8 cellular contexts compared by ENCODE assay signal in the genomic region with DNA sequence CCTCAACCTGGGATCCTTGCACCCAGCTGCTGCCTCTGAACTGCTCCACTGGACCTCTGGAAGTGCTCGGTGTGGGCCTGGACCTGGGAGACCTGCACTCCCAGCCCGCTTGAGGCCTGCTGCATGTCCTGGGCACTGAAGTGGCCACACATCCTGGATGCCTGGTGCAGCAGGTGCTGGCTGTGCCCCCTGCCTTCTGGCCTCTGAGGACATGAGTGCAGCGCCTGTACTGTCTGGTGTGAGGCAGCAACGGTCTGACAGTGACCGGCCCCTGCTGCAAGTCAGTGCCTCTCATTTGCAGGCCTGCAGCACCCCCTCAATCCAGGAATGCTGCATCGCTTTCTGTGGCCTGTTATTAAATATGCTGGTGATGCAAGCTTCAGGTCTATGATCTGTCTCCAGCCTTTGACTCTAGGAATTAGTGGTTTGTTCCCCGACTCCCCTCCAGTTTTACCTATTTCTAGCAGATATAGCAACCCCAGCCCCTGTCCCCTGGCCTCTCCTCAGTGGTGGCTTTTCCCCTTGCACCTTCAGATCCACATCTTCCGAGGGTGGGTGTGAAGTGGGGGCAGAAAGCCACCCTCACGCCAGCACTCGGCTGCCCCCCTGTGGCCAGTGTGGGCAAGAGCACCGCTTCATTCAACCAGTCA. TPM values are rescaled to one million over a fixed set of nuclear protein-coding genes. Genes with fewer than 3 reads are reported as not detected.
DNase-seq lines count a peak whose midpoint lies in the region; ATAC-seq, FAIRE-seq and TF ChIP-seq lines count a peak whose summit lies in the region.

No MANE protein-coding gene starts in this region.

- peak; percentile 99 for TF ChIP-seq CTCF in chondrocyte (IDR thresholded peaks at IDR 0.05)
- TF ChIP-seq CTCF in lower lobe of right lung (IDR thresholded peaks at IDR 0.05): peak; percentile 97

- ATAC-seq in lower lobe of right lung: peak; percentile 66 to 68

- FAIRE-seq in GM12891 (lab: Jason Lieb, UNC): peak; percentile 90

- peak overlapping the region; percentile 81 for H3K27ac ChIP-seq in lower lobe of right lung

- peaks cover 3% of the 10 kb centered on the region for H3K36me3 Mint-ChIP-seq in activated CD4-positive, alpha-beta T cell treated with anti-CD3 and anti-CD28 coated beads, Interleukin-2, amount 10 ng/mL, durations not matched to agents 24 days and 14 days (ENCODE audit: low read depth)
- H3K36me3 Mint-ChIP-seq in chondrocyte (ENCODE audit: low read depth): peaks cover 20% of the 10 kb centered on the region

- peaks cover 13% of the 10 kb centered on the region for H3K36me3 ChIP-seq in lower lobe of right lung

- H3K27me3 ChIP-seq in lower lobe of right lung (ENCODE audit: low read depth): peaks cover 5% of the 10 kb centered on the region

- no peak for TF ChIP-seq POLR2A in GM12891 (IDR thresholded peaks at IDR 0.05; ENCODE audit: low read depth, low read length)

- intact Hi-C loops in activated CD4-positive, alpha-beta T cell treated with anti-CD3 and anti-CD28 coated beads, Interleukin-2, amount 10 ng/mL, durations not matched to agents 24 days and 14 days (cut with micrococcal nuclease): loop anchor here (1.0 to 5.0 kb wide), 3 partner anchors 14 to 58 kb away; partner anchors contain the start of gene ATG101
- intact Hi-C loops in lower lobe of right lung (cut with DNase I): loop anchor here (5.0 kb wide), 1 partner anchor 56 kb away; no protein-coding TSS in a partner anchor

- peaks cover 12% of the 10 kb centered on the region for H3K27me3 Mint-ChIP-seq in activated CD4-positive, alpha-beta T cell treated with anti-CD3 and anti-CD28 coated beads, Interleukin-2, amount 10 ng/mL, durations not matched to agents 24 days and 14 days
- H3K27me3 Mint-ChIP-seq in chondrocyte (ENCODE audit: low read depth): peaks cover 14% of the 10 kb centered on the region

- peak overlapping the region; percentile 3 for H3K27ac Mint-ChIP-seq in activated CD4-positive, alpha-beta T cell treated with anti-CD3 and anti-CD28 coated beads, Interleukin-2, amount 10 ng/mL, durations not matched to agents 24 days and 14 days
- H3K27ac Mint-ChIP-seq in chondrocyte (ENCODE audit: unreplicated experiment): peak overlapping the region; percentile 60

- no peaks in the 10 kb centered on the region for H3K9me3 Mint-ChIP-seq in activated CD4-positive, alpha-beta T cell treated with anti-CD3 and anti-CD28 coated beads, Interleukin-2, amount 10 ng/mL, durations not matched to agents 24 days and 14 days
- H3K9me3 Mint-ChIP-seq in chondrocyte (ENCODE audit: low read depth): no peaks in the 10 kb centered on the region

- DNase-seq in 8988T: peak; percentile 91
- DNase-seq in GM12891 (ENCODE audit: insufficient read length, low spot score): peak; percentile 80
- peak; percentile 16 for DNase-seq in NCI-H2171 (lab: John Stamatoyannopoulos, UW)
- DNase-seq in activated CD4-positive, alpha-beta T cell treated with anti-CD3 and anti-CD28 coated beads, Interleukin-2, amount 10 ng/mL, durations not matched to agents 24 days and 14 days: peak; percentile 91
- DNase-seq in chondrocyte (ENCODE audit: low spot score): no peak
- DNase-seq in lower lobe of right lung: peak; percentile 68
- DNase-seq in stimulated activated CD8-positive, alpha-beta memory T cell treated with anti-CD3 and anti-CD28 coated beads, Interleukin-15, amount 100 ng/mL, for 24 hours (ENCODE audit: low read depth): peak; percentile 43
- DNase-seq in H4 (ENCODE audit: low spot score): no peak

- no peak overlapping the region for H3K4me3 Mint-ChIP-seq in activated CD4-positive, alpha-beta T cell treated with anti-CD3 and anti-CD28 coated beads, Interleukin-2, amount 10 ng/mL, durations not matched to agents 24 days and 14 days
- no peak overlapping the region for H3K4me3 Mint-ChIP-seq in chondrocyte (ENCODE audit: unreplicated experiment)

- peaks cover 7% of the 10 kb centered on the region for H3K4me1 Mint-ChIP-seq in activated CD4-positive, alpha-beta T cell treated with anti-CD3 and anti-CD28 coated beads, Interleukin-2, amount 10 ng/mL, durations not matched to agents 24 days and 14 days
- peaks cover 19% of the 10 kb centered on the region for H3K4me1 Mint-ChIP-seq in chondrocyte (ENCODE audit: low read depth)

- H3K4me3 ChIP-seq in lower lobe of right lung: no peak overlapping the region

- peaks cover 34% of the 10 kb centered on the region for H3K4me1 ChIP-seq in lower lobe of right lung

- H3K9me3 ChIP-seq in lower lobe of right lung: no peaks in the 10 kb centered on the region

TF ChIP-seq in GM12891, 5 proteins besides CTCF, POLR2A, EP300 and RAD21:
- no peak for TF ChIP-seq POLR2AphosphoS5 (IDR thresholded peaks at IDR 0.05; ENCODE audit: low read depth, low read length)
- TF ChIP-seq TAF1 (IDR thresholded peaks at IDR 0.05; ENCODE audit: low read depth, low read length): no peak
- TF ChIP-seq PAX5 (IDR thresholded peaks at IDR 0.05; ENCODE audit: insufficient read depth, low read length, severe bottlenecking): no peak
- no peak for TF ChIP-seq SPI1 (IDR thresholded peaks at IDR 0.05; ENCODE audit: low read depth, low read length)
- no peak for TF ChIP-seq POU2F2 (IDR thresholded peaks at IDR 0.05; ENCODE audit: low read depth, low read length)

RNA-seq across cellular contexts. Expression of gene SMIM41, which starts 3.6 kb away (rescaled TPM):
- polyA plus RNA-seq in GM12891 (2012; ENCODE audit: low read depth, missing spikeins): not detected
- total RNA-seq in activated CD4-positive, alpha-beta T cell treated with anti-CD3 and anti-CD28 coated beads, Interleukin-2, amount 10 ng/mL, durations not matched to agents 24 days and 14 days: 0.19 TPM in 1 of 2 replicates, not detected in the other
- total RNA-seq in chondrocyte (not detected in 3 replicates), lower lobe of right lung (4.3 TPM)
- total RNA-seq in H4 (2014; rRNA removed; shearing (Covaris generic)): not detected in 2 replicates

RNA-seq across cellular contexts. Expression of gene ATG101, which starts 13.3 kb away (rescaled TPM):
- polyA plus RNA-seq in GM12891 (2012; ENCODE audit: low read depth, missing spikeins): 34.1 TPM
- total RNA-seq in activated CD4-positive, alpha-beta T cell treated with anti-CD3 and anti-CD28 coated beads, Interleukin-2, amount 10 ng/mL, durations not matched to agents 24 days and 14 days: 51.2 and 61.4 TPM in 2 replicates
- total RNA-seq in chondrocyte (48.0 to 55.1 TPM (median 50.5 TPM) in 3 replicates), lower lobe of right lung (31.8 TPM)
- 57.5 and 63.0 TPM in 2 replicates for total RNA-seq in H4 (2014; rRNA removed; shearing (Covaris generic))

RNA-seq across cellular contexts. Expression of gene NR4A1, which starts 31.9 kb away (rescaled TPM):
- polyA plus RNA-seq in GM12891 (2012; ENCODE audit: low read depth, missing spikeins): 22.3 TPM
- total RNA-seq in activated CD4-positive, alpha-beta T cell treated with anti-CD3 and anti-CD28 coated beads, Interleukin-2, amount 10 ng/mL, durations not matched to agents 24 days and 14 days: 55.0 and 57.7 TPM in 2 replicates
- 5.7 to 7.6 TPM (median 7.3 TPM) in 3 replicates for total RNA-seq in chondrocyte
- 39.3 TPM for total RNA-seq in lower lobe of right lung
- total RNA-seq in H4 (2014; rRNA removed; shearing (Covaris generic)): 0.16 and 0.54 TPM in 2 replicates

Comparison
In these comparisons a context has a peak if more than half of its experiments do, and no peak if none do; other contexts are left out.
1. DNase-seq: peak in 8988T (single experiment), GM12891 (single experiment), NCI-H2171 (single experiment), activated CD4-positive, alpha-beta T cell treated with anti-CD3 and anti-CD28 coated beads, Interleukin-2, amount 10 ng/mL, durations not matched to agents 24 days and 14 days (single experiment), lower lobe of right lung (single experiment) and stimulated activated CD8-positive, alpha-beta memory T cell treated with anti-CD3 and anti-CD28 coated beads, Interleukin-15, amount 100 ng/mL, for 24 hours (single experiment); none in chondrocyte (single experiment) and H4 (single experiment).